Comparison of ENCODE assay signal across 11 cellular contexts in genomic region chr1:212498243-212498642, GRCh38.
DNase-seq lines count a peak whose midpoint lies in the region; ATAC-seq and TF ChIP-seq lines count a peak whose summit lies in the region.
"Had no signal": no experiment of that assay in that cellular context is flagged by ENCODE, and none has a peak within 500 bp of the region (broad histone marks: within the 10 kb centered on the region; RNA-seq: fewer than 3 reads in every experiment).

No MANE protein-coding gene starts in this region.

- H3K27me3 ChIP-seq in Karpas-422 (ENCODE audit: low read length) (no peaks in the 10 kb centered on the region), mesenchymal stem cell (ENCODE audit: control insufficient read depth in 1 of 2, insufficient read depth in 1 of 2, low read length in 2 of 2) (peaks cover 0 to 5% of the 10 kb centered on the region in 2 experiments), GM23338 (ENCODE audit: insufficient read depth) (no peaks in the 10 kb centered on the region)

- H3K27ac Mint-ChIP-seq in CD14-positive monocyte: peak overlapping the region in 4 of 7 donors; percentile 23 to 51 (median 38)
- no peak overlapping the region for H3K27ac Mint-ChIP-seq in activated T-helper 2 cell treated with anti-CD3 and anti-CD28 coated beads, Interferon-gamma antibody, Interleukin-2, Interleukin-4, amounts not matched to agents 10 μg/mL and 5 μg/mL and 100 μg/mL, durations not matched to agents 14 hours and 24 hours and 36 hours
- H3K27ac Mint-ChIP-seq in GM23338: no peak overlapping the region
- H3K27ac Mint-ChIP-seq: CD4-positive, alpha-beta memory T cell had no signal

- H2AFZ ChIP-seq in Karpas-422 (ENCODE audit: low read length): no peak overlapping the region
- no peak overlapping the region for H2AFZ ChIP-seq in mesenchymal stem cell (ENCODE audit: low read depth, low read length)
- no peak overlapping the region for H2AFZ ChIP-seq in GM23338

- H4K8ac ChIP-seq in mesenchymal stem cell (ENCODE audit: low read length): no peak overlapping the region

- H3K4me3 ChIP-seq in Karpas-422 (ENCODE audit: low read length) (no peak overlapping the region), astrocyte of the spinal cord (ENCODE audit: low read depth, low read length) (no peak overlapping the region), mesenchymal stem cell (ENCODE audit: insufficient read depth in 1 of 2, low read depth in 1 of 2, low read length in 2 of 2) (no peak overlapping the region), GM23338 (no peak overlapping the region)

- H3F3A ChIP-seq in GM23338 (replicated peaks; ENCODE audit: low read depth): no peaks in the 10 kb centered on the region

- H3K18ac ChIP-seq in mesenchymal stem cell (ENCODE audit: low read depth in 1 of 2, low read length in 2 of 2): no peak overlapping the region

- H3K36me3 ChIP-seq in Karpas-422 (ENCODE audit: insufficient read depth, low read length) (no peaks in the 10 kb centered on the region), mesenchymal stem cell (ENCODE audit: control insufficient read depth in 1 of 2, insufficient read depth in 2 of 2, low read depth in 1 of 2, low read length in 2 of 2) (no peaks in the 10 kb centered on the region), GM23338 (ENCODE audit: insufficient read depth) (no peaks in the 10 kb centered on the region)

- intact Hi-C loops in CD14-positive monocyte (cut with micrococcal nuclease): no loop called here
- intact Hi-C loops in activated T-helper 2 cell treated with anti-CD3 and anti-CD28 coated beads, Interferon-gamma antibody, Interleukin-2, Interleukin-4, amounts not matched to agents 10 μg/mL and 5 μg/mL and 100 μg/mL, durations not matched to agents 14 hours and 24 hours and 36 hours (cut with micrococcal nuclease): no loop called here

- no peaks in the 10 kb centered on the region for H3K36me3 Mint-ChIP-seq in CD14-positive monocyte
- no peaks in the 10 kb centered on the region for H3K36me3 Mint-ChIP-seq in activated T-helper 2 cell treated with anti-CD3 and anti-CD28 coated beads, Interferon-gamma antibody, Interleukin-2, Interleukin-4, amounts not matched to agents 10 μg/mL and 5 μg/mL and 100 μg/mL, durations not matched to agents 14 hours and 24 hours and 36 hours (ENCODE audit: low read depth)
- H3K36me3 Mint-ChIP-seq in GM23338 (ENCODE audit: low read depth): no peaks in the 10 kb centered on the region
- H3K36me3 Mint-ChIP-seq: CD4-positive, alpha-beta memory T cell had no signal

- H3K4me2 ChIP-seq in Karpas-422 (ENCODE audit: low read depth, low read length, poor library complexity, severe bottlenecking): peak overlapping the region; percentile 25
- H3K4me2 ChIP-seq in mesenchymal stem cell (ENCODE audit: low read length, poor library complexity, severe bottlenecking): no peak overlapping the region
- no peak overlapping the region for H3K4me2 ChIP-seq in GM23338

- no peak overlapping the region for H2BK120ac ChIP-seq in mesenchymal stem cell (ENCODE audit: low read depth, low read length)

- H3K9ac ChIP-seq in Karpas-422 (ENCODE audit: low read length) (no peak overlapping the region), mesenchymal stem cell (ENCODE audit: low read length) (no peak overlapping the region)

- no peak overlapping the region for H3K14ac ChIP-seq in mesenchymal stem cell (ENCODE audit: low read length in 2 of 2)

- TF ChIP-seq CTCF in CD14-positive monocyte (IDR thresholded peaks at IDR 0.05): no peak
- TF ChIP-seq CTCF in astrocyte of the spinal cord (IDR thresholded peaks at IDR 0.05; ENCODE audit: low read depth, low read length): no peak
- TF ChIP-seq CTCF in GM23338 (conservative IDR thresholded peaks at IDR 0.05; ENCODE audit: low read depth in 2 of 2): no peak

- no peak overlapping the region for H2BK12ac ChIP-seq in mesenchymal stem cell (ENCODE audit: low read length in 2 of 2)

- DNase-seq in CD14-positive monocyte (ENCODE audit: low spot score): no peak
- peak; percentile 58 for DNase-seq in Karpas-422
- peak; percentile 72 for DNase-seq in astrocyte of the spinal cord (ENCODE audit: low read depth, low spot score)
- peak; percentile 86 for DNase-seq in mesenchymal stem cell
- DNase-seq in globus pallidus (ENCODE audit: low spot score): no peak
- no peak for DNase-seq in activated T-helper 2 cell treated with anti-CD3 and anti-CD28 coated beads, Interferon-gamma antibody, Interleukin-2, Interleukin-4, amounts not matched to agents 10 μg/mL and 5 μg/mL and 100 μg/mL, durations not matched to agents 14 hours and 24 hours and 36 hours (ENCODE audit: low spot score)
- DNase-seq in GM23338 (ENCODE audit: low spot score): no peak
- DNase-seq: activated CD8-positive, alpha-beta memory T cell treated with anti-CD3 and anti-CD28 coated beads, Interleukin-2, amount 50 U/mL, for 48 hours; CD4-positive, alpha-beta memory T cell; hypothalamus had no signal

- H2BK15ac ChIP-seq in mesenchymal stem cell (ENCODE audit: low read depth, poor library complexity, severe bottlenecking): no peak overlapping the region

- no peak for ATAC-seq in HG02571 (IDR thresholded peaks at IDR 0.05; ENCODE audit: unreplicated experiment)
- no peak for ATAC-seq in GM23338

- peaks cover 0 to 6% (median 1%) of the 10 kb centered on the region in 7 donors for H3K9me3 Mint-ChIP-seq in CD14-positive monocyte
- no peaks in the 10 kb centered on the region for H3K9me3 Mint-ChIP-seq in activated T-helper 2 cell treated with anti-CD3 and anti-CD28 coated beads, Interferon-gamma antibody, Interleukin-2, Interleukin-4, amounts not matched to agents 10 μg/mL and 5 μg/mL and 100 μg/mL, durations not matched to agents 14 hours and 24 hours and 36 hours
- peaks cover 3% of the 10 kb centered on the region; the same call in 1 of the 3 replicates for H3K9me3 Mint-ChIP-seq in GM23338

- H3K23ac ChIP-seq in mesenchymal stem cell (ENCODE audit: low read length in 2 of 2): no peak overlapping the region

- no peak overlapping the region for H2AK5ac ChIP-seq in mesenchymal stem cell (ENCODE audit: low read length, severe bottlenecking)

- WGBS in mesenchymal stem cell: 36% methylated on average over 3 of the region's 4 CpGs

- H3K79me2 ChIP-seq in Karpas-422 (ENCODE audit: low read length) (no peaks in the 10 kb centered on the region), GM23338 (replicated peaks; ENCODE audit: insufficient read depth) (no peaks in the 10 kb centered on the region)

- H4K20me1 ChIP-seq in Karpas-422 (ENCODE audit: insufficient read depth, low read depth, low read length) (no peaks in the 10 kb centered on the region), GM23338 (replicated peaks; ENCODE audit: insufficient read depth) (no peaks in the 10 kb centered on the region)

- in situ Hi-C loops in astrocyte of the spinal cord (cut with HindIII; ENCODE audit: low sequenced_read_pairs): no loop called here

- no peaks in the 10 kb centered on the region for H3K9me3 ChIP-seq in Karpas-422 (ENCODE audit: low read length)
- H3K9me3 ChIP-seq in mesenchymal stem cell (ENCODE audit: control insufficient read depth, low read length): no peaks in the 10 kb centered on the region

- no peak overlapping the region for H3K4ac ChIP-seq in mesenchymal stem cell (ENCODE audit: low read depth in 1 of 2, low read length in 2 of 2)

- H3K4me1 Mint-ChIP-seq in CD14-positive monocyte (peaks cover 19% of the 10 kb centered on the region), GM23338 (peaks cover 3% of the 10 kb centered on the region; the same call in 1 of the 3 replicates)
- H3K4me1 Mint-ChIP-seq in activated T-helper 2 cell treated with anti-CD3 and anti-CD28 coated beads, Interferon-gamma antibody, Interleukin-2, Interleukin-4, amounts not matched to agents 10 μg/mL and 5 μg/mL and 100 μg/mL, durations not matched to agents 14 hours and 24 hours and 36 hours (ENCODE audit: low read depth): no peaks in the 10 kb centered on the region
- H3K4me1 Mint-ChIP-seq: CD4-positive, alpha-beta memory T cell had no signal

- H3K4me1 ChIP-seq in Karpas-422 (ENCODE audit: low read length) (peaks cover 11% of the 10 kb centered on the region), mesenchymal stem cell (ENCODE audit: control insufficient read depth, insufficient read depth, low read depth, low read length) (peaks cover 2% of the 10 kb centered on the region), GM23338 (ENCODE audit: insufficient read depth) (no peaks in the 10 kb centered on the region)

- H3K9me2 ChIP-seq in Karpas-422 (replicated peaks; ENCODE audit: insufficient read depth, low read length): no peaks in the 10 kb centered on the region
- peaks cover 3% of the 10 kb centered on the region; the same call in 1 of the 2 replicates for H3K9me2 ChIP-seq in GM23338 (ENCODE audit: insufficient read depth)

- H3K27ac ChIP-seq in Karpas-422 (ENCODE audit: low read length) (no peak overlapping the region), mesenchymal stem cell (ENCODE audit: low read length, poor library complexity, severe bottlenecking) (no peak overlapping the region), GM23338 (ENCODE audit: low read depth) (no peak overlapping the region)

- H3K27me3 Mint-ChIP-seq in CD14-positive monocyte (ENCODE audit: low read depth in 3 of 3) (peaks cover 0 to 5% (median 5%) of the 10 kb centered on the region in 3 donors), GM23338 (ENCODE audit: insufficient read depth, low read depth, poor library complexity) (peaks cover 2% of the 10 kb centered on the region)
- peaks cover 14% of the 10 kb centered on the region for H3K27me3 Mint-ChIP-seq in activated T-helper 2 cell treated with anti-CD3 and anti-CD28 coated beads, Interferon-gamma antibody, Interleukin-2, Interleukin-4, amounts not matched to agents 10 μg/mL and 5 μg/mL and 100 μg/mL, durations not matched to agents 14 hours and 24 hours and 36 hours (ENCODE audit: low read depth)

- no peaks in the 10 kb centered on the region for H3K79me1 ChIP-seq in mesenchymal stem cell (replicated peaks; ENCODE audit: low read length, poor library complexity, severe bottlenecking)

- no peak overlapping the region for H2BK5ac ChIP-seq in mesenchymal stem cell (ENCODE audit: low read depth, low read length, poor library complexity, severe bottlenecking)

- no peak overlapping the region for H4K91ac ChIP-seq in mesenchymal stem cell (ENCODE audit: low read length)

- no peak overlapping the region for H3K4me3 Mint-ChIP-seq in CD14-positive monocyte
- H3K4me3 Mint-ChIP-seq in activated T-helper 2 cell treated with anti-CD3 and anti-CD28 coated beads, Interferon-gamma antibody, Interleukin-2, Interleukin-4, amounts not matched to agents 10 μg/mL and 5 μg/mL and 100 μg/mL, durations not matched to agents 14 hours and 24 hours and 36 hours (ENCODE audit: low read depth): no peak overlapping the region
- H3K4me3 Mint-ChIP-seq in GM23338: no peak overlapping the region
- H3K4me3 Mint-ChIP-seq: CD4-positive, alpha-beta memory T cell had no signal

TF ChIP-seq in GM23338, 12 proteins besides CTCF, POLR2A, EP300 and RAD21 (continues in another document):
- TF ChIP-seq JUNB (IDR thresholded peaks at IDR 0.05; ENCODE audit: unreplicated experiment) (no peak), ZNF114 (CRISPR knock-in tag; IDR thresholded peaks at IDR 0.05) (no peak), EZH2phosphoT487 (IDR thresholded peaks at IDR 0.05; ENCODE audit: unreplicated experiment) (no peak)

Comparison
In these comparisons a context has a peak if more than half of its experiments do, and no peak if none do; other contexts are left out.
1. DNase-seq: peak in Karpas-422 (single experiment), astrocyte of the spinal cord (single experiment) and mesenchymal stem cell (single experiment); none in CD14-positive monocyte (single experiment), globus pallidus (single experiment), activated T-helper 2 cell treated with anti-CD3 and anti-CD28 coated beads, Interferon-gamma antibody, Interleukin-2, Interleukin-4, amounts not matched to agents 10 μg/mL and 5 μg/mL and 100 μg/mL, durations not matched to agents 14 hours and 24 hours and 36 hours (single experiment) and GM23338 (single experiment).
2. H3K27ac Mint-ChIP-seq: peak in CD14-positive monocyte (4 of 7); none in activated T-helper 2 cell treated with anti-CD3 and anti-CD28 coated beads, Interferon-gamma antibody, Interleukin-2, Interleukin-4, amounts not matched to agents 10 μg/mL and 5 μg/mL and 100 μg/mL, durations not matched to agents 14 hours and 24 hours and 36 hours (single experiment) and GM23338 (single experiment).